9 cellular contexts compared by ENCODE assay signal in the genomic region with DNA sequence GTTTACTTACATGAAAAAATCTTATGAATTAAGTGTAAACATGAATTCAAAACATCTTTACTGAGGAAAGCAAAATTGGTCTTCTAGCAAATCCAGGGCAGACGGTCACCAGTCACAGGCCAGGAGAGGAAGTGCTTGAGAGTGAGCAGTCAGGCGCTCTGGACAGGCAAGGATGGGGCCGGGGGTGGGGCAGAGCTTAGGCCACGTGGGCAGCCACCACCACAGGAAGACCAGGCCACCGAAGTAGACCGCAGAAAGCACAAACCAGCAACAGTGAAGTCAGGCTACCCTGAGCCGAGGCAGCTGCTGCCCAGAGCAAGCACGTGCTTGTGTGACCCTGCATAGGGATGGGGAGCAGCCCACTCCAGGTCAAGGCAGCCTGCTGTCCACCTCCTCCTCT. TPM values are rescaled to one million over a fixed set of nuclear protein-coding genes. Genes with fewer than 3 reads are reported as not detected.
A peak's percentile ranks its signal among the peaks of the same experiment; 100 is the strongest.
DNase-seq lines count a peak whose midpoint lies in the region; ATAC-seq and TF ChIP-seq lines count a peak whose summit lies in the region.
"Had no signal": no experiment of that assay in that cellular context is flagged by ENCODE, and none has a peak within 500 bp of the region (broad histone marks: within the 10 kb centered on the region; RNA-seq: fewer than 3 reads in every experiment).

No MANE protein-coding gene starts in this region.

- no peaks in the 10 kb centered on the region for H3K36me3 Mint-ChIP-seq in activated naive CD8-positive, alpha-beta T cell treated with anti-CD3 and anti-CD28 coated beads, Interleukin-2, amount 10 ng/mL, durations not matched to agents 7 days and 5 days
- no peaks in the 10 kb centered on the region for H3K36me3 Mint-ChIP-seq in activated naive CD8-positive, alpha-beta T cell treated with anti-CD3 and anti-CD28 coated beads for 36 hours

- ATAC-seq in activated naive CD8-positive, alpha-beta T cell treated with anti-CD3 and anti-CD28 coated beads, Interleukin-2, amount 10 ng/mL, durations not matched to agents 7 days and 5 days (ENCODE audit: low read depth): peak; percentile 62
- ATAC-seq in left lobe of liver: peak; percentile 2
- no peak for ATAC-seq in GM18870 (IDR thresholded peaks at IDR 0.05; ENCODE audit: unreplicated experiment)
- ATAC-seq in GM21390 (IDR thresholded peaks at IDR 0.05; ENCODE audit: unreplicated experiment): no peak
- no peak for ATAC-seq in HG02798 (IDR thresholded peaks at IDR 0.05; ENCODE audit: poor library complexity, unreplicated experiment)

- H3K4me1 Mint-ChIP-seq in activated naive CD8-positive, alpha-beta T cell treated with anti-CD3 and anti-CD28 coated beads, Interleukin-2, amount 10 ng/mL, durations not matched to agents 7 days and 5 days: peaks cover 11% of the 10 kb centered on the region
- peaks cover 5% of the 10 kb centered on the region for H3K4me1 Mint-ChIP-seq in activated naive CD8-positive, alpha-beta T cell treated with anti-CD3 and anti-CD28 coated beads for 36 hours

- H3K27me3 Mint-ChIP-seq in activated naive CD8-positive, alpha-beta T cell treated with anti-CD3 and anti-CD28 coated beads, Interleukin-2, amount 10 ng/mL, durations not matched to agents 7 days and 5 days: peaks cover 15% of the 10 kb centered on the region
- peaks cover 29% of the 10 kb centered on the region for H3K27me3 Mint-ChIP-seq in activated naive CD8-positive, alpha-beta T cell treated with anti-CD3 and anti-CD28 coated beads for 36 hours

- H3K27ac ChIP-seq in coronary artery: no peak overlapping the region

- H3K4me3 Mint-ChIP-seq in activated naive CD8-positive, alpha-beta T cell treated with anti-CD3 and anti-CD28 coated beads, Interleukin-2, amount 10 ng/mL, durations not matched to agents 7 days and 5 days: no peak overlapping the region
- no peak overlapping the region for H3K4me3 Mint-ChIP-seq in activated naive CD8-positive, alpha-beta T cell treated with anti-CD3 and anti-CD28 coated beads for 36 hours

- no peak overlapping the region for H3K4me3 ChIP-seq in coronary artery

- no peaks in the 10 kb centered on the region for H3K9me3 Mint-ChIP-seq in activated naive CD8-positive, alpha-beta T cell treated with anti-CD3 and anti-CD28 coated beads, Interleukin-2, amount 10 ng/mL, durations not matched to agents 7 days and 5 days
- H3K9me3 Mint-ChIP-seq in activated naive CD8-positive, alpha-beta T cell treated with anti-CD3 and anti-CD28 coated beads for 36 hours: no peaks in the 10 kb centered on the region

- no peak overlapping the region for H3K27ac Mint-ChIP-seq in activated naive CD8-positive, alpha-beta T cell treated with anti-CD3 and anti-CD28 coated beads, Interleukin-2, amount 10 ng/mL, durations not matched to agents 7 days and 5 days
- no peak overlapping the region for H3K27ac Mint-ChIP-seq in activated naive CD8-positive, alpha-beta T cell treated with anti-CD3 and anti-CD28 coated beads for 36 hours

- POLR2A ChIA-PET in activated naive CD8-positive, alpha-beta T cell treated with anti-CD3 and anti-CD28 coated beads, Interleukin-2, amount 10 ng/mL, durations not matched to agents 7 days and 5 days (lab: Charles Lee): no interaction called here

- TF ChIP-seq CTCF in coronary artery (IDR thresholded peaks at IDR 0.05): no peak

- no peak for DNase-seq in activated naive CD8-positive, alpha-beta T cell treated with anti-CD3 and anti-CD28 coated beads, Interleukin-2, amount 10 ng/mL, durations not matched to agents 7 days and 5 days
- no peak for DNase-seq in activated naive CD8-positive, alpha-beta T cell treated with anti-CD3 and anti-CD28 coated beads for 36 hours
- DNase-seq in amniotic epithelial cell (ENCODE audit: low read depth) (peak; percentile 60), left lobe of liver (ENCODE audit: low spot score) (no peak), coronary artery (ENCODE audit: low spot score) (no peak)

RNA-seq across cellular contexts. Expression of a gene that starts 33.5 kb away (rescaled TPM):
- not detected for total RNA-seq in activated naive CD8-positive, alpha-beta T cell treated with anti-CD3 and anti-CD28 coated beads, Interleukin-2, amount 10 ng/mL, durations not matched to agents 7 days and 5 days
- not detected for total RNA-seq in activated naive CD8-positive, alpha-beta T cell treated with anti-CD3 and anti-CD28 coated beads for 36 hours
- 72.6 TPM for total RNA-seq in left lobe of liver
- total RNA-seq: MCF 10A had no signal

Comparison
In these comparisons a context has a peak if more than half of its experiments do, and no peak if none do; other contexts are left out.
1. ATAC-seq: peak in activated naive CD8-positive, alpha-beta T cell treated with anti-CD3 and anti-CD28 coated beads, Interleukin-2, amount 10 ng/mL, durations not matched to agents 7 days and 5 days (single experiment) and left lobe of liver (single experiment); none in GM18870 (single experiment), GM21390 (single experiment) and HG02798 (single experiment).
2. RNA of a gene that starts 33.5 kb away (total RNA-seq): 72.6 TPM in left lobe of liver (single experiment); not detected in activated naive CD8-positive, alpha-beta T cell treated with anti-CD3 and anti-CD28 coated beads, Interleukin-2, amount 10 ng/mL, durations not matched to agents 7 days and 5 days and not detected in activated naive CD8-positive, alpha-beta T cell treated with anti-CD3 and anti-CD28 coated beads for 36 hours; every median in the first group is over 10 times any median in the second.